ENCODE assay signal across 8 cellular contexts in the genomic region with DNA sequence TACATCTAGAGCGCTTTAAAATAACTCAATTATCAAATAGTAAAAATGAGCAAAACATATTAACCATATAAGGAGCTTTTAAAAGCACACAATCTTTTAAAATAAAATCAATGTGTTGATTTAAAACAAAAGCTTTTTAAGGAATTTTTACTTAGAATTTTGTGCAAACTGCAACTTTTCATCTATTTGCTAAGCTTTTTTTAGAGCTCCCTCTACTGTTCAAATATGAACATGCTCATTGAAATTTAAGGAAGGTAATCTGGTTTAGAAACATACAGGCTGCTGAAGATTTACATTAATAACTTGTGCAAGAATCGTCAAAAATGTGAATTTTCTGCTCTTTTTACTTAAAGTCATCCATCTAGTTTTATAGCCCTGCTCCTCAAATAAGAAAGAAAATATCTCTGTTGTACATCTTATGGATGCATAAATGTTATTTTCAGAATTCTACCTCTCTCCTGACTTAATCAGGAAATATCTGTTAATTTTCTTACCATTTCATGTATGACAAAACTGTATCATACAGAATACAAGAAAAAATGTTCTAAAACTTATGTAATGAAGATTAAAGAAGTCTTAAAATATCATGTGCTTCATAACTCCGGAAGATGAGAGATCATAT.
DNase-seq lines count a peak whose midpoint lies in the region; ATAC-seq and TF ChIP-seq lines count a peak whose summit lies in the region.

No MANE protein-coding gene starts in this region.

- intact Hi-C loops in heart left ventricle (cut with DNase I) = loop anchor here in 3 of 10 donors (10.0 kb wide), 3 partner anchors 196 to 546 kb away; no protein-coding TSS in a partner anchor
- intact Hi-C loops in right cardiac atrium (cut with DNase I) = loop anchor here in 1 of 4 donors (10.0 kb wide), 1 partner anchor 206 kb away; no protein-coding TSS in a partner anchor

- H3K9me3 ChIP-seq in heart left ventricle (no peaks in the 10 kb centered on the region), right cardiac atrium (ENCODE audit: control insufficient read depth, low read length) (no peaks in the 10 kb centered on the region)

- no peaks in the 10 kb centered on the region for H3K4me1 Mint-ChIP-seq in type B pancreatic cell (ENCODE audit: unreplicated experiment)

- no peak overlapping the region for H3K4me3 ChIP-seq in heart left ventricle
- H3K4me3 ChIP-seq in right cardiac atrium (ENCODE audit: low read length) = no peak overlapping the region

- no peak for ATAC-seq in heart left ventricle
- no peak for ATAC-seq in right cardiac atrium
- no peak for ATAC-seq in foreskin keratinocyte
- ATAC-seq in GM21367 (IDR thresholded peaks at IDR 0.05; ENCODE audit: unreplicated experiment) = no peak
- no peak for ATAC-seq in GM21526 (IDR thresholded peaks at IDR 0.05; ENCODE audit: low FRiP score, unreplicated experiment)

- H3K36me3 ChIP-seq in heart left ventricle = no peaks in the 10 kb centered on the region

- H3K9me3 Mint-ChIP-seq in type B pancreatic cell = no peaks in the 10 kb centered on the region

- H3K36me3 Mint-ChIP-seq in type B pancreatic cell = no peaks in the 10 kb centered on the region

- H3K27me3 Mint-ChIP-seq in type B pancreatic cell = no peaks in the 10 kb centered on the region

- TF ChIP-seq POLR2A in heart left ventricle (IDR thresholded peaks at IDR 0.05) = no peak

- DNase-seq in heart left ventricle = no peak
- no peak for DNase-seq in right cardiac atrium
- DNase-seq in RKO (ENCODE audit: low spot score) = peak; percentile 22
- no peak for DNase-seq in foreskin keratinocyte
- no peak for DNase-seq in type B pancreatic cell (ENCODE audit: extremely low spot score, unreplicated experiment)
- DNase-seq in NCI-H2196 treated with DMSO at 0.1 percent for 48 hours (lab: John Stamatoyannopoulos, UW; ENCODE audit: unreplicated experiment) = no peak

- peak; percentile 36 to 71 (median 50) for TF ChIP-seq CTCF in heart left ventricle (IDR thresholded peaks at IDR 0.05)
- peak; percentile 74 for TF ChIP-seq CTCF in foreskin keratinocyte (conservative IDR thresholded peaks at IDR 0.05)
- peak; percentile 90 for TF ChIP-seq CTCF in type B pancreatic cell (conservative IDR thresholded peaks at IDR 0.05)

- H3K4me3 Mint-ChIP-seq in type B pancreatic cell = no peak overlapping the region

- H3K4me1 ChIP-seq in heart left ventricle (peaks cover 0 to 6% (median 0%) of the 10 kb centered on the region in 12 donors), right cardiac atrium (ENCODE audit: control insufficient read depth, insufficient read depth, low read length) (no peaks in the 10 kb centered on the region), foreskin keratinocyte (no peaks in the 10 kb centered on the region)

- H3K27ac ChIP-seq in heart left ventricle (no peak overlapping the region), right cardiac atrium (ENCODE audit: low read length) (no peak overlapping the region), foreskin keratinocyte (no peak overlapping the region)

- H3K27ac Mint-ChIP-seq in type B pancreatic cell = no peak overlapping the region

- H3K27me3 ChIP-seq in heart left ventricle (no peaks in the 10 kb centered on the region), right cardiac atrium (ENCODE audit: control insufficient read depth, insufficient read depth) (no peaks in the 10 kb centered on the region), foreskin keratinocyte (no peaks in the 10 kb centered on the region)

- WGBS in heart left ventricle, 4 donors = 60 to 63% (median 61%) methylated on average over 3 of the region's 3 CpGs
- WGBS in right cardiac atrium = 61% methylated on average over 3 of the region's 3 CpGs
